Comparison of ENCODE assay signal across 8 cellular contexts in genomic region chr19:37007587-37008220, GRCh38.
DNase-seq lines count a peak whose midpoint lies in the region; ATAC-seq and TF ChIP-seq lines count a peak whose summit lies in the region.

No MANE protein-coding gene starts in this region.

- H3K27me3 Mint-ChIP-seq in T-cell (no peaks in the 10 kb centered on the region), progenitor cell of endocrine pancreas (no peaks in the 10 kb centered on the region), nephron progenitor cell (ENCODE audit: low read depth, poor library complexity) (peaks cover 4% of the 10 kb centered on the region)
- no peaks in the 10 kb centered on the region for H3K27me3 Mint-ChIP-seq in naive thymus-derived CD4-positive, alpha-beta T cell

- TF ChIP-seq EP300 in stomach (IDR thresholded peaks at IDR 0.05): no peak

- H3K27ac ChIP-seq in colonic mucosa (no peak overlapping the region), stomach (peak overlapping the region in 3 of 5 donors; percentile 24 to 58 (median 28))
- H3K27ac ChIP-seq in naive thymus-derived CD4-positive, alpha-beta T cell (ENCODE audit: low read depth, low read length): no peak overlapping the region

- H3K4me3 ChIP-seq in BJ (ENCODE audit: low read depth, low read length) (0 out of 2 replicates have a peak overlapping the region, but pooled peaks have one; percentile 6), colonic mucosa (peak overlapping the region; percentile 3), stomach (peak overlapping the region; percentile 21 to 46 (median 40))
- H3K4me3 ChIP-seq in naive thymus-derived CD4-positive, alpha-beta T cell (ENCODE audit: low read length): peak overlapping the region; percentile 33

- TF ChIP-seq CTCF in BJ (IDR thresholded peaks at IDR 0.05; ENCODE audit: insufficient read depth, low read depth, low read length): no peak
- TF ChIP-seq CTCF in colonic mucosa (IDR thresholded peaks at IDR 0.05): no peak
- TF ChIP-seq CTCF in stomach (IDR thresholded peaks at IDR 0.05): no peak
- no peak for TF ChIP-seq CTCF in progenitor cell of endocrine pancreas (IDR thresholded peaks at IDR 0.05; ENCODE audit: unreplicated experiment)
- TF ChIP-seq CTCF in nephron progenitor cell (IDR thresholded peaks at IDR 0.05): no peak

- H3K4me1 ChIP-seq in colonic mucosa (no peaks in the 10 kb centered on the region), stomach (peaks cover 0 to 8% (median 0%) of the 10 kb centered on the region in 4 donors)
- no peaks in the 10 kb centered on the region for H3K4me1 ChIP-seq in naive thymus-derived CD4-positive, alpha-beta T cell (ENCODE audit: control insufficient read depth in 2 of 2, insufficient read depth in 2 of 2, low read length in 2 of 2)

- intact Hi-C loops in colonic mucosa (cut with DNase I) (no loop called here), stomach (cut with DNase I; ENCODE audit: low total_unique reads) (no loop called here)
- intact Hi-C loops in naive thymus-derived CD4-positive, alpha-beta T cell (cut with micrococcal nuclease): no loop called here

- POLR2A ChIA-PET in BJ (lab: Charles Lee) (no interaction called here), T-cell (lab: Charles Lee) (no interaction called here)
- POLR2A ChIA-PET in naive thymus-derived CD4-positive, alpha-beta T cell (lab: Charles Lee): no interaction called here

- no peak for ATAC-seq in T-cell (replicated peaks in 1 of 4)
- ATAC-seq in naive thymus-derived CD4-positive, alpha-beta T cell: peak; percentile 32

- H3K36me3 Mint-ChIP-seq in T-cell: peaks cover 5% of the 10 kb centered on the region
- peaks cover 2 to 17% (median 13%) of the 10 kb centered on the region in 5 donors for H3K36me3 Mint-ChIP-seq in naive thymus-derived CD4-positive, alpha-beta T cell
- peaks cover 4% of the 10 kb centered on the region for H3K36me3 Mint-ChIP-seq in progenitor cell of endocrine pancreas (ENCODE audit: insufficient read depth)
- H3K36me3 Mint-ChIP-seq in nephron progenitor cell (ENCODE audit: low read depth): peaks cover 8% of the 10 kb centered on the region

- H3K9me3 Mint-ChIP-seq in T-cell (peaks cover 16 to 22% (median 21%) of the 10 kb centered on the region in 3 donors), progenitor cell of endocrine pancreas (ENCODE audit: low read depth) (peaks cover 33% of the 10 kb centered on the region), nephron progenitor cell (peaks cover 90% of the 10 kb centered on the region)
- H3K9me3 Mint-ChIP-seq in naive thymus-derived CD4-positive, alpha-beta T cell: peaks cover 7 to 88% (median 35%) of the 10 kb centered on the region in 11 donors

- WGBS in stomach, 5 donors: 19 to 39% (median 32%) methylated on average over 25 to 48 of the region's 48 CpGs

- H3K36me3 ChIP-seq in BJ (ENCODE audit: control insufficient read depth, insufficient read depth, low read length): no peaks in the 10 kb centered on the region
- H3K36me3 ChIP-seq in colonic mucosa: no peaks in the 10 kb centered on the region
- H3K36me3 ChIP-seq in naive thymus-derived CD4-positive, alpha-beta T cell (ENCODE audit: control insufficient read depth in 2 of 3, insufficient read depth in 3 of 3, low read length in 3 of 3): no peaks in the 10 kb centered on the region
- peaks cover 0 to 28% (median 4%) of the 10 kb centered on the region in 4 donors for H3K36me3 ChIP-seq in stomach

- TF ChIP-seq POLR2A in stomach (IDR thresholded peaks at IDR 0.05): no peak

- H3K4me3 Mint-ChIP-seq in T-cell (peak overlapping the region; percentile 64 to 70 (median 68)), progenitor cell of endocrine pancreas (ENCODE audit: low read depth) (no peak overlapping the region), nephron progenitor cell (no peak overlapping the region)
- peak overlapping the region in 8 of 10 donors; percentile 21 to 86 (median 66) for H3K4me3 Mint-ChIP-seq in naive thymus-derived CD4-positive, alpha-beta T cell

- H3K27me3 ChIP-seq in BJ (ENCODE audit: control insufficient read depth, insufficient read depth, low read length): no peaks in the 10 kb centered on the region
- no peaks in the 10 kb centered on the region for H3K27me3 ChIP-seq in colonic mucosa
- no peaks in the 10 kb centered on the region for H3K27me3 ChIP-seq in naive thymus-derived CD4-positive, alpha-beta T cell (ENCODE audit: control insufficient read depth in 2 of 2, insufficient read depth in 2 of 2, low read length in 2 of 2)
- no peaks in the 10 kb centered on the region for H3K27me3 ChIP-seq in stomach

- H3K4me1 Mint-ChIP-seq in T-cell (peaks cover 0 to 2% (median 0%) of the 10 kb centered on the region in 3 donors), progenitor cell of endocrine pancreas (ENCODE audit: low read depth) (no peaks in the 10 kb centered on the region), nephron progenitor cell (no peaks in the 10 kb centered on the region)
- H3K4me1 Mint-ChIP-seq in naive thymus-derived CD4-positive, alpha-beta T cell: peaks cover 0 to 7% (median 3%) of the 10 kb centered on the region in 7 donors

- H3K9me3 ChIP-seq in colonic mucosa (no peaks in the 10 kb centered on the region), stomach (peaks cover 26 to 94% (median 73%) of the 10 kb centered on the region in 4 donors)
- peaks cover 0 to 59% (median 0%) of the 10 kb centered on the region in 3 experiments for H3K9me3 ChIP-seq in naive thymus-derived CD4-positive, alpha-beta T cell (ENCODE audit: control insufficient read depth in 2 of 3, low read length in 3 of 3)

- CTCF ChIA-PET in BJ (lab: Yijun Ruan, JAX): no interaction called here
- CTCF ChIA-PET in T-cell (lab: Charles Lee): no interaction called here
- CTCF ChIA-PET in naive thymus-derived CD4-positive, alpha-beta T cell (lab: Charles Lee): no interaction called here

- DNase-seq in BJ (ENCODE audit: low read depth) (no peak), T-cell (peak in 21 of 34 experiments; percentile 1 to 58 (median 18)), colonic mucosa (peak; percentile 41), stomach (peak; percentile 27), NCI-H69 (lab: John Stamatoyannopoulos, UW) (no peak), progenitor cell of endocrine pancreas (ENCODE audit: low spot score, unreplicated experiment) (no peak), nephron progenitor cell (no peak)
- peak in 7 of 9 donors; percentile 1 to 53 (median 25) for DNase-seq in naive thymus-derived CD4-positive, alpha-beta T cell

- no peak overlapping the region for H3K9ac ChIP-seq in colonic mucosa (ENCODE audit: low read depth in 2 of 2, low read length in 2 of 2)

- H3K27ac Mint-ChIP-seq in T-cell (no peak overlapping the region), progenitor cell of endocrine pancreas (no peak overlapping the region), nephron progenitor cell (no peak overlapping the region)
- peak overlapping the region in 1 of 9 donors; percentile 79 for H3K27ac Mint-ChIP-seq in naive thymus-derived CD4-positive, alpha-beta T cell

Comparison
In these comparisons a context has a peak if more than half of its experiments do, and no peak if none do; other contexts are left out.
1. DNase-seq: peak in T-cell (21 of 34), colonic mucosa (single experiment), naive thymus-derived CD4-positive, alpha-beta T cell (7 of 9) and stomach (single experiment); none in BJ (single experiment), NCI-H69 (single experiment), progenitor cell of endocrine pancreas (single experiment) and nephron progenitor cell (single experiment).
2. H3K4me3 Mint-ChIP-seq: peak in T-cell (3 of 3) and naive thymus-derived CD4-positive, alpha-beta T cell (8 of 10); none in progenitor cell of endocrine pancreas (single experiment) and nephron progenitor cell (single experiment).
3. H3K27ac ChIP-seq: peak in stomach (3 of 5); none in colonic mucosa (single experiment) and naive thymus-derived CD4-positive, alpha-beta T cell (single experiment).
4. Peak in every context shown above with its lines, with median percentiles within 50 percentile points of each other: H3K4me3 ChIP-seq.